In genomic region chr10:43453266-43453831, GRCh38 we compare ENCODE assay signal across 10 cellular contexts. TPM values are rescaled to one million over a fixed set of nuclear protein-coding genes. Genes with fewer than 3 reads are reported as not detected.
DNase-seq lines count a peak whose midpoint lies in the region; ATAC-seq, FAIRE-seq and TF ChIP-seq lines count a peak whose summit lies in the region.
"Had no signal": no experiment of that assay in that cellular context is flagged by ENCODE, and none has a peak within 500 bp of the region (broad histone marks: within the 10 kb centered on the region; RNA-seq: fewer than 3 reads in every experiment).

No MANE protein-coding gene starts in this region.

- in situ Hi-C loops in HepG2 (cut with HindIII; ENCODE audit: extremely low pct_ligation_motif_present, low pct_unique_long_range_greater_than_20kb) = no loop called here

- peak in 1 of 3 donors; percentile 42 for DNase-seq in CD4-positive, CD25-positive, alpha-beta regulatory T cell
- DNase-seq in GM19239 (ENCODE audit: insufficient read length, low spot score) (no peak), epithelial cell of prostate (ENCODE audit: low read depth, low spot score) (no peak), DMS114 treated with DMSO at 0.1 percent for 48 hours (lab: John Stamatoyannopoulos, UW; ENCODE audit: unreplicated experiment) (no peak), NCI-H226 (no peak), HepG2 (ENCODE audit: low spot score) (no peak)
- no peak for DNase-seq in NK-92 treated with Interleukin-12 subunit alpha and Interleukin-12 subunit beta, amount 100 ng/mL, for 24 hours (lab: John Stamatoyannopoulos, UW)
- DNase-seq: NCI-H187 had no signal

- no TSS peak for BruUV-seq in HepG2 (replicated peaks; lab: Mats Ljungman, UMichigan)

- FAIRE-seq in GM19239 (lab: Jason Lieb, UNC) (peak; percentile 86), HepG2 (lab: Jason Lieb, UNC) (no peak)
- FAIRE-seq: endothelial cell of umbilical vein had no signal

- no peak for ATAC-seq in CD4-positive, CD25-positive, alpha-beta regulatory T cell (ENCODE audit: low read depth in 2 of 2)
- no peak for ATAC-seq in HepG2

- intact Hi-C loops in HepG2 (cut with micrococcal nuclease; ENCODE audit: unreplicated experiment) = no loop called here

- TF ChIP-seq EP300 in HepG2 (IDR thresholded peaks at IDR 0.05; ENCODE audit: low read depth in 2 of 2, low read length in 2 of 2) = no peak
- no peak for TF ChIP-seq EP300 in HepG2 (CRISPR knock-in tag; IDR thresholded peaks at IDR 0.05; ENCODE audit: borderline replicate concordance)

- no peaks in the 10 kb centered on the region for H3K27me3 ChIP-seq in CD4-positive, CD25-positive, alpha-beta regulatory T cell (ENCODE audit: control insufficient read depth, insufficient read depth, low read length)
- no peaks in the 10 kb centered on the region for H3K27me3 ChIP-seq in HepG2 (ENCODE audit: control insufficient read depth in 1 of 2, insufficient read depth in 2 of 2, low read length in 2 of 2)

- H3K4me3 Mint-ChIP-seq in CD4-positive, CD25-positive, alpha-beta regulatory T cell = peak overlapping the region; percentile 69 to 98 (median 85)
- H3K4me3 Mint-ChIP-seq in IgD-negative memory B cell = peak overlapping the region; percentile 56 to 94 (median 94)

- POLR2A ChIA-PET in HepG2 (lab: Yijun Ruan, JAX) = interaction anchor here (1.2 kb wide), 1 partner anchor 33 kb away, joined by 4 read pairs; no protein-coding TSS in a partner anchor

- WGBS in HepG2 (ENCODE audit: low lambda C conversion rate) = 96% methylated on average over 4 of the region's 4 CpGs

- H3K9ac ChIP-seq in HepG2 (ENCODE audit: insufficient read depth, low read depth, low read length) = no peak overlapping the region

- no peak for TF ChIP-seq RAD21 in HepG2 (CRISPR knock-in tag; IDR thresholded peaks at IDR 0.05)

- peaks cover 25 to 49% (median 40%) of the 10 kb centered on the region in 4 donors for H3K4me1 Mint-ChIP-seq in CD4-positive, CD25-positive, alpha-beta regulatory T cell
- H3K4me1 Mint-ChIP-seq in IgD-negative memory B cell = peaks cover 34 to 47% (median 41%) of the 10 kb centered on the region in 3 donors

- no peak for TF ChIP-seq POLR2A in HepG2 (IDR thresholded peaks at IDR 0.05; ENCODE audit: insufficient read depth in 1 of 2, low read depth in 2 of 2, low read length in 2 of 2)

- H3K9me3 ChIP-seq in CD4-positive, CD25-positive, alpha-beta regulatory T cell (ENCODE audit: control insufficient read depth in 2 of 2, low read length in 2 of 2) = no peaks in the 10 kb centered on the region
- no peaks in the 10 kb centered on the region for H3K9me3 ChIP-seq in HepG2 (ENCODE audit: low read length)

- H3K9me3 Mint-ChIP-seq in CD4-positive, CD25-positive, alpha-beta regulatory T cell = no peaks in the 10 kb centered on the region
- H3K9me3 Mint-ChIP-seq in IgD-negative memory B cell = no peaks in the 10 kb centered on the region

- no peaks in the 10 kb centered on the region for H4K20me1 ChIP-seq in HepG2 (ENCODE audit: insufficient read depth, low read length)

- TF ChIP-seq CTCF in HepG2 (CRISPR knock-in tag; IDR thresholded peaks at IDR 0.05) = no peak

- CTCF ChIA-PET in HepG2 (lab: Yijun Ruan, JAX; ENCODE audit: low intra/inter-chr PET ratio, low total read pairs) = no interaction called here

- H3K4me3 ChIP-seq in CD4-positive, CD25-positive, alpha-beta regulatory T cell (ENCODE audit: low read depth, low read length) = no peak overlapping the region
- no peak overlapping the region for H3K4me3 ChIP-seq in HepG2 (replicated peaks in 1 of 3; ENCODE audit: insufficient read depth in 1 of 3, low read depth in 2 of 3, low read length in 3 of 3)

- peaks cover 4% of the 10 kb centered on the region for H3K27me3 Mint-ChIP-seq in CD4-positive, CD25-positive, alpha-beta regulatory T cell
- no peaks in the 10 kb centered on the region for H3K27me3 Mint-ChIP-seq in IgD-negative memory B cell

- no peaks in the 10 kb centered on the region for H3K36me3 ChIP-seq in CD4-positive, CD25-positive, alpha-beta regulatory T cell (ENCODE audit: control insufficient read depth, insufficient read depth, low read length)
- H3K36me3 ChIP-seq in HepG2 (replicated peaks in 1 of 2; ENCODE audit: control insufficient read depth in 1 of 2, insufficient read depth in 2 of 2, low read length in 2 of 2) = no peaks in the 10 kb centered on the region

- H3K27ac ChIP-seq in CD4-positive, CD25-positive, alpha-beta regulatory T cell (ENCODE audit: insufficient read depth, low read length, poor library complexity, severe bottlenecking) = peak overlapping the region; percentile 92
- H3K27ac ChIP-seq in epithelial cell of prostate (peak overlapping the region; percentile 93), HepG2 (ENCODE audit: extremely low read length, insufficient read depth, low read length) (no peak overlapping the region)

- H3K36me3 Mint-ChIP-seq in CD4-positive, CD25-positive, alpha-beta regulatory T cell = peaks cover 4% of the 10 kb centered on the region
- peaks cover 3% of the 10 kb centered on the region for H3K36me3 Mint-ChIP-seq in IgD-negative memory B cell

- peaks cover 8% of the 10 kb centered on the region for H3K79me2 ChIP-seq in HepG2 (ENCODE audit: insufficient read depth, low read length)

- H2AFZ ChIP-seq in HepG2 (ENCODE audit: low read length) = no peak overlapping the region

- H3K4me2 ChIP-seq in HepG2 (ENCODE audit: low read depth, low read length) = no peak overlapping the region

- peak overlapping the region; percentile 95 to 97 (median 95) for H3K27ac Mint-ChIP-seq in CD4-positive, CD25-positive, alpha-beta regulatory T cell
- peak overlapping the region; percentile 90 to 99 (median 97) for H3K27ac Mint-ChIP-seq in IgD-negative memory B cell

- peaks cover 53% of the 10 kb centered on the region for H3K4me1 ChIP-seq in CD4-positive, CD25-positive, alpha-beta regulatory T cell (ENCODE audit: control insufficient read depth, insufficient read depth, low read length, poor library complexity, severe bottlenecking)
- peaks cover 22% of the 10 kb centered on the region for H3K4me1 ChIP-seq in HepG2 (ENCODE audit: insufficient read depth, low read length)

TF ChIP-seq in HepG2, 621 proteins besides CTCF, POLR2A, EP300 and RAD21 (continues in another document):
- TF ChIP-seq ZNF484 (CRISPR knock-in tag; IDR thresholded peaks at IDR 0.05; ENCODE audit: borderline replicate concordance, low read depth) (no peak), ZNF879 (CRISPR knock-in tag; IDR thresholded peaks at IDR 0.05) (no peak), NCOA5 (CRISPR knock-in tag; IDR thresholded peaks at IDR 0.05) (no peak), AHR (CRISPR knock-in tag; IDR thresholded peaks at IDR 0.05) (no peak)

RNA-seq across cellular contexts. Expression of gene ZNF487, which starts 16.4 kb away (rescaled TPM):
- 6.2 TPM for total RNA-seq in CD4-positive, CD25-positive, alpha-beta regulatory T cell
- 1 to 10 TPM; 2.5 to 6.5 (median 4.2) TPM for polyA plus RNA-seq in CD4-positive, CD25-positive, alpha-beta regulatory T cell
- polyA plus RNA-seq in IgD-negative memory B cell = 6.1 TPM
- total RNA-seq in HepG2 (2016; rRNA removed; fragmentation: Illumina TruSeq; extraction: Trizol) = 6.1 and 7.4 TPM in 2 replicates
- 3.3 and 6.4 TPM in 2 replicates for total RNA-seq in HepG2 (2016; cell fraction: cytosol; rRNA removed; fragmentation: Illumina TruSeq; extraction: Trizol; ENCODE audit: low read depth)
- 6.3 and 8.8 TPM in 2 replicates for total RNA-seq in HepG2 (2016; cell fraction: insoluble cytoplasmic fraction; rRNA removed; fragmentation: Illumina TruSeq; extraction: Trizol)
- total RNA-seq in HepG2 (2016; cell fraction: membrane; rRNA removed; fragmentation: Illumina TruSeq; extraction: Trizol) = 5.5 and 7.7 TPM in 2 replicates
- total RNA-seq in HepG2 (2016; cell fraction: nucleus; rRNA removed; fragmentation: Illumina TruSeq; extraction: Trizol) = 3.5 and 6.0 TPM in 2 replicates
- 6.6 and 8.8 TPM in 2 replicates for polyA plus RNA-seq in HepG2 (2011; rRNA removed)
- 3.6 and 5.2 TPM in 2 replicates for polyA plus RNA-seq in HepG2 (2011; cell fraction: cytosol; rRNA removed)
- 1.8 and 13.7 TPM in 2 replicates for polyA plus RNA-seq in HepG2 (2011; cell fraction: nucleus; rRNA removed)
- polyA plus RNA-seq in HepG2 (2012) = 2.6 and 3.3 TPM in 2 replicates
- 5.4 and 5.7 TPM in 2 replicates for polyA plus RNA-seq in HepG2 (2016; cell fraction: cytosol; fragmentation: Illumina TruSeq; extraction: Trizol; ENCODE audit: low read depth)
- 5.9 and 7.2 TPM in 2 replicates for polyA plus RNA-seq in HepG2 (2016; cell fraction: insoluble cytoplasmic fraction; fragmentation: Illumina TruSeq; extraction: Trizol; ENCODE audit: low read depth)
- 6.0 and 8.7 TPM in 2 replicates for polyA plus RNA-seq in HepG2 (2016; cell fraction: membrane; fragmentation: Illumina TruSeq; extraction: Trizol; ENCODE audit: low read depth)
- polyA plus RNA-seq in HepG2 (2016; cell fraction: nucleus; fragmentation: Illumina TruSeq; extraction: Trizol; ENCODE audit: insufficient read depth, low read depth) = 4.2 and 8.8 TPM in 2 replicates
- polyA minus RNA-seq in HepG2 (2011; rRNA and poly(A)+ RNA removed; ENCODE audit: low replicate concordance) = 3.5 and 7.7 TPM in 2 replicates
- polyA minus RNA-seq in HepG2 (2011; cell fraction: cytosol; rRNA and poly(A)+ RNA removed) = 1.1 and 1.7 TPM in 2 replicates
- 4.8 and 6.7 TPM in 2 replicates for polyA minus RNA-seq in HepG2 (2011; cell fraction: nucleus; rRNA and poly(A)+ RNA removed)

RNA-seq across cellular contexts. Expression of gene HNRNPF, which starts 44.4 kb away (rescaled TPM):
- 143 TPM for total RNA-seq in CD4-positive, CD25-positive, alpha-beta regulatory T cell
- polyA plus RNA-seq in CD4-positive, CD25-positive, alpha-beta regulatory T cell = 100 to 1,000 TPM; 293 to 350 (median 323) TPM
- polyA plus RNA-seq in IgD-negative memory B cell (242 TPM), HepG2 (2011; rRNA removed) (166 and 177 TPM in 2 replicates)
- total RNA-seq in HepG2 (2016; rRNA removed; fragmentation: Illumina TruSeq; extraction: Trizol) = 308 and 449 TPM in 2 replicates
- total RNA-seq in HepG2 (2016; cell fraction: cytosol; rRNA removed; fragmentation: Illumina TruSeq; extraction: Trizol; ENCODE audit: low read depth) = 44.9 and 49.9 TPM in 2 replicates
- total RNA-seq in HepG2 (2016; cell fraction: insoluble cytoplasmic fraction; rRNA removed; fragmentation: Illumina TruSeq; extraction: Trizol) = 322 and 435 TPM in 2 replicates
- total RNA-seq in HepG2 (2016; cell fraction: membrane; rRNA removed; fragmentation: Illumina TruSeq; extraction: Trizol) = 123 and 131 TPM in 2 replicates
- 111 and 121 TPM in 2 replicates for total RNA-seq in HepG2 (2016; cell fraction: nucleus; rRNA removed; fragmentation: Illumina TruSeq; extraction: Trizol)
- polyA plus RNA-seq in HepG2 (2011; cell fraction: cytosol; rRNA removed) = 147 and 166 TPM in 2 replicates
- polyA plus RNA-seq in HepG2 (2011; cell fraction: nucleus; rRNA removed) = 137 and 153 TPM in 2 replicates
- polyA plus RNA-seq in HepG2 (2012) = 134 and 169 TPM in 2 replicates
- 19.5 and 22.4 TPM in 2 replicates for polyA plus RNA-seq in HepG2 (2016; cell fraction: cytosol; fragmentation: Illumina TruSeq; extraction: Trizol; ENCODE audit: low read depth)
- 388 and 410 TPM in 2 replicates for polyA plus RNA-seq in HepG2 (2016; cell fraction: insoluble cytoplasmic fraction; fragmentation: Illumina TruSeq; extraction: Trizol; ENCODE audit: low read depth)
- polyA plus RNA-seq in HepG2 (2016; cell fraction: membrane; fragmentation: Illumina TruSeq; extraction: Trizol; ENCODE audit: low read depth) = 49.0 and 51.7 TPM in 2 replicates
- 178 and 179 TPM in 2 replicates for polyA plus RNA-seq in HepG2 (2016; cell fraction: nucleus; fragmentation: Illumina TruSeq; extraction: Trizol; ENCODE audit: insufficient read depth, low read depth)
- 271 and 284 TPM in 2 replicates for polyA minus RNA-seq in HepG2 (2011; rRNA and poly(A)+ RNA removed; ENCODE audit: low replicate concordance)
- 121 and 128 TPM in 2 replicates for polyA minus RNA-seq in HepG2 (2011; cell fraction: cytosol; rRNA and poly(A)+ RNA removed)
- 64.2 and 75.8 TPM in 2 replicates for polyA minus RNA-seq in HepG2 (2011; cell fraction: nucleus; rRNA and poly(A)+ RNA removed)
